In the genomic region with DNA sequence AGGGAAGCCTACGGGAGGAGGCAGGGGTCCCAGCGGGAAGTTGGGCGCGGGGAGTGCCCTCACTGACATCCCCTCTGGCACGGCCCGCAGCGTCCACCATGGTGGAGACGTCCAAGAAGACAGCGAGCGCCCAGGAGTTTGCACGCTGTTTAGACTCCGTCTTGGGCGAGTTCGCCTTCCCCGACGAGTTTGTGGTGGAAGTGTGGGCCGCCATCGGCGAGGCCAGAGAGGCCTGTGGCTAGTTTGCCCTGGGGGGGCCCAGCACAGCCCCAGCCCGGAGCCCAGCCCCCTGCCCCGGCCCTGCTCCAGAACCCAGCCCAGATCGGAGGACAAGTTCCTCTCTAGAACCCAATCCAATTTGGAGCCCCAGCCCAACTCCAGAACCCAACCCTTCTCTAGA, we compare ENCODE assay signal across 34 cellular contexts. TPM values are rescaled to one million over a fixed set of nuclear protein-coding genes. Genes with fewer than 3 reads are reported as not detected.
"Had no signal": no experiment of that assay in that cellular context is flagged by ENCODE, and none has a peak within 500 bp of the region (broad histone marks: within the 10 kb centered on the region; RNA-seq: fewer than 3 reads in every experiment).

No MANE protein-coding gene starts in this region.

- H3K36me3 Mint-ChIP-seq: activated CD8-positive, alpha-beta memory T cell treated with anti-CD3 and anti-CD28 coated beads, Interleukin-2, amount 10 ng/mL, durations not matched to agents 7 days and 5 days; activated naive CD4-positive, alpha-beta T cell treated with anti-CD3 and anti-CD28 coated beads, Interleukin-2, amount 10 ng/mL, durations not matched to agents 7 days and 5 days; activated naive CD4-positive, alpha-beta T cell treated with anti-CD3 and anti-CD28 coated beads, Interleukin-2, amount 50 U/mL, for 24 hours; activated naive CD8-positive, alpha-beta T cell treated with anti-CD3 and anti-CD28 coated beads, Interleukin-2, amount 10 ng/mL, durations not matched to agents 7 days and 5 days; brain; T-cell had no signal

- DNase-seq: activated B cell treated with CpG ODN at 0.5 μM for 24 hours; activated CD4-positive, alpha-beta memory T cell treated with anti-CD3 and anti-CD28 coated beads, Interleukin-2, amount 10 ng/mL, durations not matched to agents 7 days and 5 days; activated CD4-positive, alpha-beta T cell treated with anti-CD3 and anti-CD28 coated beads for 48 hours; activated CD4-positive, alpha-beta T cell treated with anti-CD3 and anti-CD28 coated beads, Interleukin-2, amount 10 ng/mL, durations not matched to agents 7 days and 5 days; activated CD4-positive, alpha-beta T cell treated with anti-CD3 and anti-CD28 coated beads, Interleukin-2, amount 50 U/mL, for 48 hours; activated CD4-positive, CD25-positive, alpha-beta regulatory T cell treated with anti-CD3 and anti-CD28 coated beads, Interleukin-2, amount 50 U/mL, for 72 hours; activated CD8-positive, alpha-beta memory T cell treated with anti-CD3 and anti-CD28 coated beads for 24 hours; activated CD8-positive, alpha-beta memory T cell treated with anti-CD3 and anti-CD28 coated beads, Interleukin-2, amount 10 ng/mL, durations not matched to agents 7 days and 5 days; activated CD8-positive, alpha-beta memory T cell treated with anti-CD3 and anti-CD28 coated beads, Interleukin-2, amount 50 U/mL, for 48 hours; activated CD8-positive, alpha-beta T cell treated with anti-CD3 and anti-CD28 coated beads, Interleukin-2, amount 10 ng/mL, durations not matched to agents 7 days and 5 days; activated effector memory CD4-positive, alpha-beta T cell treated with Interleukin-2 at 50 U/mL for 16 hours; activated gamma-delta T cell; activated naive CD4-positive, alpha-beta T cell treated with anti-CD3 and anti-CD28 coated beads, Interleukin-2, amount 10 ng/mL, durations not matched to agents 7 days and 5 days; activated naive CD4-positive, alpha-beta T cell treated with Interleukin-2 at 50 U/mL for 16 hours; activated naive CD8-positive, alpha-beta T cell treated with anti-CD3 and anti-CD28 coated beads, Interleukin-2, amount 10 ng/mL, durations not matched to agents 7 days and 5 days; activated naive CD8-positive, alpha-beta T cell treated with anti-CD3 and anti-CD28 coated beads, Interleukin-2, amount 50 U/mL, for 24 hours; activated T-cell treated with anti-CD3 and anti-CD28 coated beads, Interleukin-2, amount 50 U/mL, for 24 hours; activated T-cell treated with anti-CD3 and anti-CD28 coated beads, Interleukin-2, amount 50 U/mL, for 48 hours; amygdala; anterior cingulate cortex; caudate nucleus; T-cell; T-helper 17 cell; T1000 had no signal

- H3K4me3 Mint-ChIP-seq: activated B cell treated with CpG ODN at 0.5 μM for 24 hours; activated CD4-positive, alpha-beta memory T cell treated with anti-CD3 and anti-CD28 coated beads, Interleukin-2, amount 10 ng/mL, durations not matched to agents 7 days and 5 days; activated CD4-positive, alpha-beta T cell treated with anti-CD3 and anti-CD28 coated beads, Interleukin-2, amount 10 ng/mL, durations not matched to agents 7 days and 5 days; activated CD8-positive, alpha-beta memory T cell treated with anti-CD3 and anti-CD28 coated beads, Interleukin-2, amount 10 ng/mL, durations not matched to agents 7 days and 5 days; activated CD8-positive, alpha-beta T cell treated with anti-CD3 and anti-CD28 coated beads, Interleukin-2, amount 10 ng/mL, durations not matched to agents 7 days and 5 days; activated naive CD4-positive, alpha-beta T cell treated with anti-CD3 and anti-CD28 coated beads, Interleukin-2, amount 10 ng/mL, durations not matched to agents 7 days and 5 days; activated naive CD4-positive, alpha-beta T cell treated with anti-CD3 and anti-CD28 coated beads, Interleukin-2, amount 50 U/mL, for 24 hours; activated naive CD8-positive, alpha-beta T cell; activated naive CD8-positive, alpha-beta T cell treated with anti-CD3 and anti-CD28 coated beads, Interleukin-2, amount 10 ng/mL, durations not matched to agents 7 days and 5 days; activated naive CD8-positive, alpha-beta T cell treated with anti-CD3 and anti-CD28 coated beads, Interleukin-2, amount 50 U/mL, for 24 hours; activated T-cell treated with anti-CD3 and anti-CD28 coated beads, Interleukin-2, amount 50 U/mL, for 24 hours; brain; central memory CD8-positive, alpha-beta T cell; T-cell; T-helper 17 cell had no signal

- H3K36me3 ChIP-seq: cardiac muscle cell had no signal

- H3K4me3 ChIP-seq: ascending aorta, cardiac muscle cell had no signal

- FAIRE-seq: bronchial epithelial cell, TTC549 had no signal

- H3K9me3 Mint-ChIP-seq: activated B cell treated with CpG ODN at 0.5 μM for 24 hours; activated naive CD4-positive, alpha-beta T cell treated with anti-CD3 and anti-CD28 coated beads, Interleukin-2, amount 50 U/mL, for 24 hours; activated naive CD8-positive, alpha-beta T cell treated with anti-CD3 and anti-CD28 coated beads, Interleukin-2, amount 50 U/mL, for 24 hours; activated T-cell treated with anti-CD3 and anti-CD28 coated beads, Interleukin-2, amount 50 U/mL, for 24 hours; central memory CD8-positive, alpha-beta T cell; T-cell had no signal

- H3K4me1 Mint-ChIP-seq: activated B cell treated with CpG ODN at 0.5 μM for 24 hours; activated CD4-positive, alpha-beta memory T cell treated with anti-CD3 and anti-CD28 coated beads, Interleukin-2, amount 10 ng/mL, durations not matched to agents 7 days and 5 days; activated CD4-positive, alpha-beta T cell treated with anti-CD3 and anti-CD28 coated beads, Interleukin-2, amount 10 ng/mL, durations not matched to agents 7 days and 5 days; activated CD8-positive, alpha-beta memory T cell treated with anti-CD3 and anti-CD28 coated beads, Interleukin-2, amount 10 ng/mL, durations not matched to agents 7 days and 5 days; activated naive CD4-positive, alpha-beta T cell treated with anti-CD3 and anti-CD28 coated beads, Interleukin-2, amount 50 U/mL, for 24 hours; activated naive CD8-positive, alpha-beta T cell treated with anti-CD3 and anti-CD28 coated beads, Interleukin-2, amount 10 ng/mL, durations not matched to agents 7 days and 5 days; activated naive CD8-positive, alpha-beta T cell treated with anti-CD3 and anti-CD28 coated beads, Interleukin-2, amount 50 U/mL, for 24 hours; brain; central memory CD8-positive, alpha-beta T cell; T-cell; T-helper 17 cell had no signal

- H3K27ac Mint-ChIP-seq: activated B cell treated with CpG ODN at 0.5 μM for 24 hours; activated CD4-positive, alpha-beta memory T cell treated with anti-CD3 and anti-CD28 coated beads, Interleukin-2, amount 10 ng/mL, durations not matched to agents 7 days and 5 days; activated CD4-positive, alpha-beta T cell treated with anti-CD3 and anti-CD28 coated beads, Interleukin-2, amount 10 ng/mL, durations not matched to agents 7 days and 5 days; activated CD8-positive, alpha-beta memory T cell treated with anti-CD3 and anti-CD28 coated beads, Interleukin-2, amount 10 ng/mL, durations not matched to agents 7 days and 5 days; activated CD8-positive, alpha-beta T cell treated with anti-CD3 and anti-CD28 coated beads, Interleukin-2, amount 10 ng/mL, durations not matched to agents 7 days and 5 days; activated naive CD4-positive, alpha-beta T cell treated with anti-CD3 and anti-CD28 coated beads, Interleukin-2, amount 10 ng/mL, durations not matched to agents 7 days and 5 days; activated naive CD4-positive, alpha-beta T cell treated with anti-CD3 and anti-CD28 coated beads, Interleukin-2, amount 50 U/mL, for 24 hours; activated naive CD8-positive, alpha-beta T cell; activated naive CD8-positive, alpha-beta T cell treated with anti-CD3 and anti-CD28 coated beads, Interleukin-2, amount 10 ng/mL, durations not matched to agents 7 days and 5 days; activated naive CD8-positive, alpha-beta T cell treated with anti-CD3 and anti-CD28 coated beads, Interleukin-2, amount 50 U/mL, for 24 hours; activated T-cell treated with anti-CD3 and anti-CD28 coated beads, Interleukin-2, amount 50 U/mL, for 24 hours; activated T-helper 2 cell treated with anti-CD3 and anti-CD28 coated beads, Interferon-gamma antibody, Interleukin-2, Interleukin-4, amounts not matched to agents 10 μg/mL and 5 μg/mL and 100 μg/mL, durations not matched to agents 14 hours and 24 hours and 36 hours; brain; T-cell; T-helper 17 cell had no signal

- H3K27me3 Mint-ChIP-seq: activated B cell treated with CpG ODN at 0.5 μM for 24 hours; activated CD4-positive, alpha-beta memory T cell treated with anti-CD3 and anti-CD28 coated beads, Interleukin-2, amount 10 ng/mL, durations not matched to agents 7 days and 5 days; activated CD4-positive, alpha-beta T cell treated with anti-CD3 and anti-CD28 coated beads, Interleukin-2, amount 10 ng/mL, durations not matched to agents 7 days and 5 days; activated CD8-positive, alpha-beta memory T cell treated with anti-CD3 and anti-CD28 coated beads, Interleukin-2, amount 10 ng/mL, durations not matched to agents 7 days and 5 days; activated naive CD4-positive, alpha-beta T cell treated with anti-CD3 and anti-CD28 coated beads, Interleukin-2, amount 50 U/mL, for 24 hours; activated naive CD8-positive, alpha-beta T cell; activated naive CD8-positive, alpha-beta T cell treated with anti-CD3 and anti-CD28 coated beads, Interleukin-2, amount 10 ng/mL, durations not matched to agents 7 days and 5 days; activated naive CD8-positive, alpha-beta T cell treated with anti-CD3 and anti-CD28 coated beads, Interleukin-2, amount 50 U/mL, for 24 hours; activated T-cell treated with anti-CD3 and anti-CD28 coated beads, Interleukin-2, amount 50 U/mL, for 24 hours; central memory CD8-positive, alpha-beta T cell; T-helper 17 cell had no signal

- H3K9me3 ChIP-seq: ascending aorta had no signal

- H3K27ac ChIP-seq: ascending aorta, cardiac muscle cell, VCaP had no signal

- ATAC-seq: activated CD8-positive, alpha-beta memory T cell treated with anti-CD3 and anti-CD28 coated beads, Interleukin-2, amount 10 ng/mL, durations not matched to agents 7 days and 5 days; activated CD8-positive, alpha-beta T cell treated with anti-CD3 and anti-CD28 coated beads, Interleukin-2, amount 10 ng/mL, durations not matched to agents 7 days and 5 days; activated naive CD8-positive, alpha-beta T cell treated with anti-CD3 and anti-CD28 coated beads, Interleukin-2, amount 50 U/mL, for 24 hours; T-cell; T-helper 17 cell had no signal

- H3K27me3 ChIP-seq: ascending aorta had no signal

RNA-seq across cellular contexts. Expression of a gene that starts 4.7 kb away (rescaled TPM):
- total RNA-seq: bronchial epithelial cell had no signal

RNA-seq across cellular contexts. Expression of a gene that starts 16.7 kb away (rescaled TPM):
- total RNA-seq: bronchial epithelial cell had no signal
